ENCODE assay signal across 1 cellular context in genomic region chr4:185772391-185773093, GRCh38.
TF ChIP-seq lines count a peak whose summit lies in the region.

No MANE protein-coding gene starts in this region.

TF ChIP-seq in WTC11, 78 proteins besides CTCF, POLR2A, EP300 and RAD21 (continued from another document):
- TF ChIP-seq ARID4B (CRISPR knock-in tag; IDR thresholded peaks at IDR 0.05; ENCODE audit: borderline replicate concordance) (no peak), RORB (CRISPR knock-in tag; IDR thresholded peaks at IDR 0.05) (no peak)
